Comparison of ENCODE assay signal across 1 cellular context in genomic region chr11:110098645-110099044, GRCh38.
TF ChIP-seq lines count a peak whose summit lies in the region.

No MANE protein-coding gene starts in this region.

TF ChIP-seq in GM12878, 131 proteins besides CTCF, POLR2A, EP300 and RAD21 (continued from another document):
- TF ChIP-seq ZNF687 (IDR thresholded peaks at IDR 0.05) (peak; percentile 47; the same call in 1 of the 2 replicates), ZNF592 (IDR thresholded peaks at IDR 0.05) (peak; percentile 44; the same call in 1 of the 2 replicates), BCL3 (IDR thresholded peaks at IDR 0.05; ENCODE audit: borderline replicate concordance, insufficient read depth, low read depth, low read length, poor library complexity, severe bottlenecking) (no peak), EZH2 (IDR thresholded peaks at IDR 0.05; ENCODE audit: borderline replicate concordance, control insufficient read depth, low read depth, low read length) (no peak), BCLAF1 (IDR thresholded peaks at IDR 0.05) (no peak)
